ENCODE assay signal across 8 cellular contexts in genomic region chr12:117236456-117237001, GRCh38. TPM values are rescaled to one million over a fixed set of nuclear protein-coding genes. Genes with fewer than 3 reads are reported as not detected.
A peak's percentile ranks its signal among the peaks of the same experiment; 100 is the strongest.
DNase-seq lines count a peak whose midpoint lies in the region; ATAC-seq and TF ChIP-seq lines count a peak whose summit lies in the region.

No MANE protein-coding gene starts in this region.

- H3K27ac ChIP-seq in GM23248 (no peak overlapping the region), dorsolateral prefrontal cortex (no peak overlapping the region), lung (ENCODE audit: low read depth in 1 of 2, low read length in 1 of 2) (no peak overlapping the region)

- H3K4me1 Mint-ChIP-seq in activated CD4-positive, alpha-beta T cell treated with anti-CD3 and anti-CD28 coated beads, Interleukin-2, amount 10 ng/mL, durations not matched to agents 7 days and 5 days = no peaks in the 10 kb centered on the region

- H3F3A ChIP-seq in GM23248 (ENCODE audit: insufficient read depth) = no peaks in the 10 kb centered on the region

- POLR2A ChIA-PET in activated CD4-positive, alpha-beta T cell treated with anti-CD3 and anti-CD28 coated beads, Interleukin-2, amount 10 ng/mL, durations not matched to agents 7 days and 5 days (lab: Charles Lee) = no interaction called here

- no peaks in the 10 kb centered on the region for H3K79me2 ChIP-seq in GM23248 (ENCODE audit: insufficient read depth)

- H3K4me3 Mint-ChIP-seq in activated CD4-positive, alpha-beta T cell treated with anti-CD3 and anti-CD28 coated beads, Interleukin-2, amount 10 ng/mL, durations not matched to agents 7 days and 5 days = no peak overlapping the region

- no peaks in the 10 kb centered on the region for H3K9me3 Mint-ChIP-seq in activated CD4-positive, alpha-beta T cell treated with anti-CD3 and anti-CD28 coated beads, Interleukin-2, amount 10 ng/mL, durations not matched to agents 7 days and 5 days

- H3K27me3 ChIP-seq in GM23248 (replicated peaks; ENCODE audit: insufficient read depth) = peaks cover 10% of the 10 kb centered on the region
- peaks cover 0 to 3% (median 0%) of the 10 kb centered on the region in 45 donors for H3K27me3 ChIP-seq in dorsolateral prefrontal cortex
- H3K27me3 ChIP-seq in lung (ENCODE audit: control insufficient read depth, insufficient read depth) = no peaks in the 10 kb centered on the region

- intact Hi-C loops in dorsolateral prefrontal cortex (cut with DNase I) = loop anchor here (2.0 to 10.0 kb wide), 4 partner anchors 131 to 600 kb away; no protein-coding TSS in a partner anchor

- CTCF ChIA-PET in activated CD4-positive, alpha-beta T cell treated with anti-CD3 and anti-CD28 coated beads, Interleukin-2, amount 10 ng/mL, durations not matched to agents 7 days and 5 days (lab: Charles Lee) = interaction anchor here (0.8 to 1.3 kb wide), 4 partner anchors 22 to 607 kb away, joined by 3 read pairs; no protein-coding TSS in a partner anchor

- DNase-seq in AG09309 (ENCODE audit: low read depth) = peak; percentile 7
- DNase-seq in GM23248 = peak; percentile 68
- peak; percentile 8 for DNase-seq in NCI-H446 treated with DMSO at 0.1 percent for 48 hours (lab: John Stamatoyannopoulos, UW)
- peak; percentile 81 for DNase-seq in activated CD4-positive, alpha-beta T cell treated with anti-CD3 and anti-CD28 coated beads, Interleukin-2, amount 10 ng/mL, durations not matched to agents 7 days and 5 days
- peak; percentile 85 to 96 (median 92) for DNase-seq in dorsolateral prefrontal cortex
- DNase-seq in lung (ENCODE audit: low spot score) = peak; percentile 78
- DNase-seq in stimulated activated CD8-positive, alpha-beta memory T cell treated with anti-CD3 and anti-CD28 coated beads, Interleukin-12 subunit alpha, Interleukin-12 subunit beta, amount 100 ng/mL, for 1 hour (ENCODE audit: low read depth) = peak; percentile 61

- H3K36me3 ChIP-seq in GM23248 (ENCODE audit: low read depth) (no peaks in the 10 kb centered on the region), lung (ENCODE audit: control insufficient read depth in 2 of 2, insufficient read depth in 2 of 2, low read length in 2 of 2) (no peaks in the 10 kb centered on the region)

- WGBS in GM23248 (ENCODE audit: low coverage in 1 of 2, low lambda C conversion rate in 2 of 2, missing lambda C conversion rate in 2 of 2), 2 experiments = 8 to 10% methylated on average over 13 of the region's 13 CpGs
- WGBS in lung, 2 donors = 8 to 10% methylated on average over 13 of the region's 13 CpGs

- H3K9me2 ChIP-seq in GM23248 (ENCODE audit: insufficient read depth) = no peaks in the 10 kb centered on the region

- H3K9me3 ChIP-seq in GM23248 (ENCODE audit: low read depth) (no peaks in the 10 kb centered on the region), lung (ENCODE audit: control insufficient read depth in 2 of 2, insufficient read depth in 1 of 2, low read length in 1 of 2) (peaks cover 0 to 5% of the 10 kb centered on the region in 2 donors)

- H2AFZ ChIP-seq in GM23248 = no peak overlapping the region

- H3K27ac Mint-ChIP-seq in activated CD4-positive, alpha-beta T cell treated with anti-CD3 and anti-CD28 coated beads, Interleukin-2, amount 10 ng/mL, durations not matched to agents 7 days and 5 days = no peak overlapping the region

- ATAC-seq in lung (ENCODE audit: insufficient read depth, low FRiP score) = no peak
- ATAC-seq in GM18867 (IDR thresholded peaks at IDR 0.05; ENCODE audit: unreplicated experiment) = no peak

- H3K4me1 ChIP-seq in GM23248 (ENCODE audit: insufficient read depth) (no peaks in the 10 kb centered on the region), lung (ENCODE audit: control insufficient read depth in 2 of 2, insufficient read depth in 2 of 2, low read length in 2 of 2) (no peaks in the 10 kb centered on the region)

- H3K36me3 Mint-ChIP-seq in activated CD4-positive, alpha-beta T cell treated with anti-CD3 and anti-CD28 coated beads, Interleukin-2, amount 10 ng/mL, durations not matched to agents 7 days and 5 days (ENCODE audit: low read depth) = no peaks in the 10 kb centered on the region

- H3K27me3 Mint-ChIP-seq in activated CD4-positive, alpha-beta T cell treated with anti-CD3 and anti-CD28 coated beads, Interleukin-2, amount 10 ng/mL, durations not matched to agents 7 days and 5 days = peaks cover 4% of the 10 kb centered on the region

- H3K9ac ChIP-seq in GM23248 = no peak overlapping the region

- H4K20me1 ChIP-seq in GM23248 (ENCODE audit: insufficient read depth) = no peaks in the 10 kb centered on the region

- in situ Hi-C loops in GM23248 (cut with MboI) = no loop called here

- peak; percentile 81 for TF ChIP-seq CTCF in AG09309 (IDR thresholded peaks at IDR 0.05; ENCODE audit: control insufficient read depth, insufficient read depth, low read depth, low read length, missing control alignments)
- peak; percentile 70 to 94 (median 87) for TF ChIP-seq CTCF in dorsolateral prefrontal cortex (IDR thresholded peaks at IDR 0.05 in 54 of 56, conservative IDR thresholded peaks at IDR 0.05 in 2 of 56; ENCODE audit: low read depth in 1 of 56, partially characterized antibody in 56 of 56)
- TF ChIP-seq CTCF in lung (IDR thresholded peaks at IDR 0.05; ENCODE audit: control extremely low read depth, extremely low read depth) = no peak

- H3K4me3 ChIP-seq in AG09309 (ENCODE audit: control insufficient read depth, low read depth, low read length) (no peak overlapping the region), GM23248 (no peak overlapping the region), dorsolateral prefrontal cortex (no peak overlapping the region), lung (no peak overlapping the region)

- H3K4me2 ChIP-seq in GM23248 (ENCODE audit: unreplicated experiment) = no peak overlapping the region

RNA-seq across cellular contexts. Expression of gene FBXO21, which starts 46.3 kb away (rescaled TPM):
- 29.2 and 43.9 TPM in 2 replicates for total RNA-seq in GM23248 (2014; rRNA removed; shearing (Covaris generic))
- polyA plus RNA-seq in GM23248 (2016; fragmentation: Nextera tagmentation; extraction: Ambion mirVana) = 32.3 and 33.9 TPM in 2 replicates
- 10 to 100 TPM; 25.2 to 25.9 TPM for total RNA-seq in activated CD4-positive, alpha-beta T cell treated with anti-CD3 and anti-CD28 coated beads, Interleukin-2, amount 10 ng/mL, durations not matched to agents 7 days and 5 days
- 100 to 1,000 TPM in 16 of 120 experiments, 10 to 100 TPM in 104; 55.8 to 117 (median 87.1) TPM for total RNA-seq in dorsolateral prefrontal cortex
- total RNA-seq in lung = 100 to 1,000 TPM in 1 of 2 donors, 10 to 100 TPM in 1; 42.2 to 111 TPM
- 10 to 100 TPM in 1 of 2 donors, 1 to 10 TPM in 1; 9.7 to 16.6 TPM for polyA plus RNA-seq in lung

Comparison
In these comparisons a context has a peak if more than half of its experiments do, and no peak if none do; other contexts are left out.
1. DNase-seq: peak in every context shown above with its lines; median percentile 92 in dorsolateral prefrontal cortex; 81 in activated CD4-positive, alpha-beta T cell treated with anti-CD3 and anti-CD28 coated beads, Interleukin-2, amount 10 ng/mL, durations not matched to agents 7 days and 5 days; 78 in lung; 68 in GM23248; 61 in stimulated activated CD8-positive, alpha-beta memory T cell treated with anti-CD3 and anti-CD28 coated beads, Interleukin-12 subunit alpha, Interleukin-12 subunit beta, amount 100 ng/mL, for 1 hour; 8 in NCI-H446 treated with DMSO at 0.1 percent for 48 hours; 7 in AG09309.